29 cellular contexts compared by ENCODE assay signal in the genomic region with DNA sequence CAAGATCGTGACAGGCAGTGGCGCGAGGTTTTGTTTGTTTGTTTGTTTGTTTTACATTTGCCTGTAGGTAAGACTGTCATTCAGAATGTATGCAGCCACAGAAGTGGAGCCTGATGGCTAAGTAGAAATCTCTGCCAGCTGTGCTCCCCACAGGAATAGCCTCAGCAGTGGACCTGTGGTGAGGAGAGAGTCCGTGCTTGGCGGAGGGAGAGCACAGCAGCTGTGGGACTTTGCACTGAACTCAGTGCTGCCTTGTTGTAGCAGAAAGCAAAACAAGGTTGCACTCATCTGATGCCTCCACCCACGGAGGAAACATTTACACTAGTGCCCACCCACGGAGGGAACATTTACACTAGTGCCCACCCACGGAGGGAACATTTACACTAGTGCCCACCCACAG. TPM values are rescaled to one million over a fixed set of nuclear protein-coding genes. Genes with fewer than 3 reads are reported as not detected.
DNase-seq lines count a peak whose midpoint lies in the region; ATAC-seq, FAIRE-seq and TF ChIP-seq lines count a peak whose summit lies in the region.
"Had no signal": no experiment of that assay in that cellular context is flagged by ENCODE, and none has a peak within 500 bp of the region (broad histone marks: within the 10 kb centered on the region; RNA-seq: fewer than 3 reads in every experiment).

No MANE protein-coding gene starts in this region.

- H3K18ac ChIP-seq in neuronal stem cell (ENCODE audit: low read length) = no peak overlapping the region

- H2AFZ ChIP-seq in smooth muscle cell (ENCODE audit: low read depth) (no peak overlapping the region), neuronal stem cell (ENCODE audit: low read length) (no peak overlapping the region)

- H3K4me1 Mint-ChIP-seq in HFFc6 (ENCODE audit: low read depth) = peaks cover 39% of the 10 kb centered on the region
- peaks cover 56% of the 10 kb centered on the region for H3K4me1 Mint-ChIP-seq in endodermal cell

- POLR2A ChIA-PET in RWPE1 (lab: Yijun Ruan, JAX; ENCODE audit: low non-redundant PET) = no interaction called here

- H2BK120ac ChIP-seq in neuronal stem cell (ENCODE audit: low read depth, low read length) = no peak overlapping the region

- no peak overlapping the region for H2BK15ac ChIP-seq in neuronal stem cell (ENCODE audit: low read length)

- no peak overlapping the region for H2AK5ac ChIP-seq in neuronal stem cell (ENCODE audit: low read depth, low read length)

- H3K9me3 ChIP-seq in endodermal cell (ENCODE audit: control insufficient read depth, low read length) (no peaks in the 10 kb centered on the region), smooth muscle cell (replicated peaks; ENCODE audit: low read depth) (no peaks in the 10 kb centered on the region), neuronal stem cell (replicated peaks in 1 of 2; ENCODE audit: control insufficient read depth in 2 of 2, insufficient read depth in 1 of 2, low read depth in 1 of 2, low read length in 2 of 2) (no peaks in the 10 kb centered on the region)
- H3K9me3 ChIP-seq: gastroesophageal sphincter, left ventricle myocardium inferior, spleen, testis had no signal

- H3K79me1 ChIP-seq in neuronal stem cell (ENCODE audit: low read depth, low read length) = no peaks in the 10 kb centered on the region

- H3K79me2 ChIP-seq in smooth muscle cell (ENCODE audit: low read depth) = no peaks in the 10 kb centered on the region

- H4K20me1 ChIP-seq in smooth muscle cell (ENCODE audit: low read depth) = no peaks in the 10 kb centered on the region

- no peaks in the 10 kb centered on the region for H3F3A ChIP-seq in smooth muscle cell (ENCODE audit: low read depth)

- CTCF ChIA-PET in RWPE1 (lab: Yijun Ruan, JAX) = interaction anchor here (1.1 kb wide), 1 partner anchor 463 kb away, joined by 3 read pairs; no protein-coding TSS in a partner anchor

- H3K4me2 ChIP-seq in smooth muscle cell (peak overlapping the region; percentile 33), neuronal stem cell (ENCODE audit: insufficient read depth, low read length, poor library complexity, severe bottlenecking) (no peak overlapping the region)

- no peak overlapping the region for H3K23ac ChIP-seq in neuronal stem cell (ENCODE audit: low read depth, low read length, poor library complexity)

- no peak overlapping the region for H3K4me3 ChIP-seq in endodermal cell (ENCODE audit: low read length)
- no peak overlapping the region for H3K4me3 ChIP-seq in smooth muscle cell
- no peak overlapping the region for H3K4me3 ChIP-seq in neuronal stem cell (ENCODE audit: low read length in 2 of 2)
- H3K4me3 ChIP-seq: coronary artery, gastroesophageal sphincter, left ventricle myocardium inferior, spleen, testis had no signal

- no peak overlapping the region for H2BK5ac ChIP-seq in neuronal stem cell (ENCODE audit: low read length)

- H3K27me3 Mint-ChIP-seq in HFFc6 (ENCODE audit: insufficient read depth) (peaks cover 5% of the 10 kb centered on the region), endodermal cell (ENCODE audit: insufficient read depth) (no peaks in the 10 kb centered on the region)

- TF ChIP-seq CTCF in HFFc6 (IDR thresholded peaks at IDR 0.05) (no peak), RWPE1 (conservative IDR thresholded peaks at IDR 0.05; ENCODE audit: low read depth) (no peak), endodermal cell (conservative IDR thresholded peaks at IDR 0.05) (no peak), smooth muscle cell (IDR thresholded peaks at IDR 0.05; ENCODE audit: borderline replicate concordance, insufficient read depth, poor library complexity, severe bottlenecking) (no peak)

- peak overlapping the region; percentile 31; the same call in 1 of the 2 replicates for H3K4me3 Mint-ChIP-seq in HFFc6
- no peak overlapping the region for H3K4me3 Mint-ChIP-seq in endodermal cell
- H3K4me3 Mint-ChIP-seq: activated CD8-positive, alpha-beta T cell treated with anti-CD3 and anti-CD28 coated beads, Interleukin-2, amount 10 ng/mL, durations not matched to agents 7 days and 5 days; activated naive CD4-positive, alpha-beta T cell treated with anti-CD3 and anti-CD28 coated beads for 36 hours; effector memory CD8-positive, alpha-beta T cell; mesothelial cell of epicardium; natural killer cell; stimulated activated effector memory CD8-positive, alpha-beta T cell treated with anti-CD3 and anti-CD28 coated beads, Interleukin-12 subunit alpha, Interleukin-12 subunit beta, amount 100 ng/mL, for 72 hours had no signal

- DNase-seq in HFFc6 (no peak), RWPE1 (ENCODE audit: low spot score) (no peak), endodermal cell (no peak), smooth muscle cell (lab: John Stamatoyannopoulos, UW; ENCODE audit: unreplicated experiment) (no peak), GM19239 (ENCODE audit: insufficient read length, low spot score) (no peak), neuronal stem cell (ENCODE audit: low spot score) (no peak)
- DNase-seq: activated CD8-positive, alpha-beta T cell treated with anti-CD3 and anti-CD28 coated beads, Interleukin-2, amount 10 ng/mL, durations not matched to agents 7 days and 5 days; activated naive CD4-positive, alpha-beta T cell treated with anti-CD3 and anti-CD28 coated beads for 36 hours; activated T-cell treated with anti-CD3 and anti-CD28 coated beads for 4 hours; amniotic stem cell; CD4-positive, CD25-positive, alpha-beta regulatory T cell; effector memory CD8-positive, alpha-beta T cell; hypothalamus; KG1; left ventricle myocardium inferior; natural killer cell; NCI-H187 treated with DMSO at 0.1 percent for 48 hours; NCI-H2227 treated with DMSO at 0.1 percent for 48 hours; NCI-H69; SHP77 treated with DMSO at 0.1 percent for 48 hours; spleen; stimulated activated CD4-positive, alpha-beta T cell treated with anti-CD3 and anti-CD28 coated beads, Interleukin-2, amount 100 ng/mL, for 48 hours; testis had no signal

- H3K14ac ChIP-seq in neuronal stem cell (ENCODE audit: low read length) = no peak overlapping the region

- H4K91ac ChIP-seq in neuronal stem cell (ENCODE audit: low read depth, low read length, poor library complexity) = no peak overlapping the region

- no peak for ATAC-seq in GM19023 (IDR thresholded peaks at IDR 0.05; ENCODE audit: unreplicated experiment)
- ATAC-seq: activated CD4-positive, CD25-positive, alpha-beta regulatory T cell treated with anti-CD3 and anti-CD28 coated beads, Interleukin-2, amount 50 U/mL, for 24 hours; activated CD8-positive, alpha-beta T cell treated with anti-CD3 and anti-CD28 coated beads, Interleukin-2, amount 10 ng/mL, durations not matched to agents 7 days and 5 days; effector memory CD8-positive, alpha-beta T cell; gastroesophageal sphincter; natural killer cell; stimulated activated effector memory CD8-positive, alpha-beta T cell treated with anti-CD3 and anti-CD28 coated beads, Interleukin-12 subunit alpha, Interleukin-12 subunit beta, amount 100 ng/mL, for 72 hours had no signal

- no peak overlapping the region for H4K8ac ChIP-seq in neuronal stem cell (ENCODE audit: low read depth, low read length)

- no peak overlapping the region for H3K27ac Mint-ChIP-seq in HFFc6
- peak overlapping the region; percentile 26 for H3K27ac Mint-ChIP-seq in endodermal cell
- H3K27ac Mint-ChIP-seq: activated CD8-positive, alpha-beta T cell treated with anti-CD3 and anti-CD28 coated beads, Interleukin-2, amount 10 ng/mL, durations not matched to agents 7 days and 5 days; activated naive CD4-positive, alpha-beta T cell treated with anti-CD3 and anti-CD28 coated beads for 36 hours; CD4-positive, CD25-positive, alpha-beta regulatory T cell; mesothelial cell of epicardium; stimulated activated effector memory CD8-positive, alpha-beta T cell treated with anti-CD3 and anti-CD28 coated beads, Interleukin-12 subunit alpha, Interleukin-12 subunit beta, amount 100 ng/mL, for 72 hours had no signal

- no peak overlapping the region for H2BK12ac ChIP-seq in neuronal stem cell (ENCODE audit: low read length)

- H3K36me3 Mint-ChIP-seq in HFFc6 (ENCODE audit: low read depth) (no peaks in the 10 kb centered on the region), endodermal cell (ENCODE audit: low read depth) (no peaks in the 10 kb centered on the region)
- H3K36me3 Mint-ChIP-seq: mesothelial cell of epicardium, natural killer cell had no signal

- H3K27ac ChIP-seq in RWPE1 = peak overlapping the region; percentile 45; the same call in 1 of the 2 replicates
- H3K27ac ChIP-seq in endodermal cell (ENCODE audit: low read depth, low read length) = no peak overlapping the region
- H3K27ac ChIP-seq in smooth muscle cell (ENCODE audit: low read depth) = peak overlapping the region; percentile 90
- no peak overlapping the region for H3K27ac ChIP-seq in neuronal stem cell (replicated peaks; ENCODE audit: low read length)
- H3K27ac ChIP-seq: coronary artery, gastroesophageal sphincter, left ventricle myocardium inferior, spleen, testis had no signal

- H3K4me1 ChIP-seq in endodermal cell (ENCODE audit: control insufficient read depth, insufficient read depth, low read length) = peaks cover 30% of the 10 kb centered on the region
- H3K4me1 ChIP-seq in smooth muscle cell (ENCODE audit: low read depth) = peaks cover 8% of the 10 kb centered on the region
- H3K4me1 ChIP-seq in neuronal stem cell (ENCODE audit: control insufficient read depth in 2 of 2, insufficient read depth in 1 of 2, low read depth in 1 of 2, low read length in 2 of 2) = peaks cover 0 to 2% of the 10 kb centered on the region in 2 donors

- 81 to 84% methylated on average over 6 to 8 of the region's 8 CpGs for WGBS in endodermal cell (ENCODE audit: insufficient coverage in 1 of 2, insufficient read length in 1 of 2), 2 experiments
- 79% methylated on average over 8 of the region's 8 CpGs for WGBS in smooth muscle cell (ENCODE audit: low lambda C conversion rate)
- WGBS in neuronal stem cell (ENCODE audit: extremely low coverage in 2 of 2, insufficient read length in 2 of 2, insufficient replicate concordance in 1 of 2), 2 donors = no CpG with 5 or more reads among the region's 8 CpGs

- no peaks in the 10 kb centered on the region for H3K9me3 Mint-ChIP-seq in HFFc6
- H3K9me3 Mint-ChIP-seq in endodermal cell = peaks cover 5% of the 10 kb centered on the region
- H3K9me3 Mint-ChIP-seq: activated naive CD4-positive, alpha-beta T cell treated with anti-CD3 and anti-CD28 coated beads for 36 hours; effector memory CD8-positive, alpha-beta T cell; mesothelial cell of epicardium; natural killer cell; stimulated activated effector memory CD8-positive, alpha-beta T cell treated with anti-CD3 and anti-CD28 coated beads, Interleukin-12 subunit alpha, Interleukin-12 subunit beta, amount 100 ng/mL, for 72 hours had no signal

- FAIRE-seq in GM19239 (lab: Jason Lieb, UNC) = no peak

- H3K4ac ChIP-seq in neuronal stem cell (ENCODE audit: low read length) = no peak overlapping the region

- H3K9ac ChIP-seq in endodermal cell (ENCODE audit: extremely low read depth, low read length, poor library complexity, severe bottlenecking) (no peak overlapping the region), smooth muscle cell (ENCODE audit: low read depth) (peak overlapping the region; percentile 52), neuronal stem cell (ENCODE audit: low read depth, low read length, poor library complexity) (no peak overlapping the region)

- H3K27me3 ChIP-seq in endodermal cell (ENCODE audit: control insufficient read depth, insufficient read depth, low read length, poor library complexity, severe bottlenecking) = no peaks in the 10 kb centered on the region
- H3K27me3 ChIP-seq in smooth muscle cell (ENCODE audit: low read depth) = no peaks in the 10 kb centered on the region
- no peaks in the 10 kb centered on the region for H3K27me3 ChIP-seq in neuronal stem cell (ENCODE audit: control insufficient read depth in 3 of 3, insufficient read depth in 3 of 3, low read depth in 1 of 3, low read length in 3 of 3)
- H3K27me3 ChIP-seq: gastroesophageal sphincter, testis had no signal

- H3K36me3 ChIP-seq in endodermal cell (ENCODE audit: control insufficient read depth, insufficient read depth, low read length) (no peaks in the 10 kb centered on the region), smooth muscle cell (ENCODE audit: low read depth) (no peaks in the 10 kb centered on the region), neuronal stem cell (replicated peaks in 1 of 2; ENCODE audit: control insufficient read depth in 2 of 2, insufficient read depth in 2 of 2, low read length in 2 of 2) (peaks cover 0 to 6% of the 10 kb centered on the region in 2 donors)
- H3K36me3 ChIP-seq: left ventricle myocardium inferior had no signal

RNA-seq across cellular contexts. Expression of a gene that starts 4.4 kb away (rescaled TPM):
- total RNA-seq in HFFc6 (2021; fragmentation: NEBNext Ultra II Directional; extraction: Animal tissue kit (Norgen Biotek cat#: 25700)) = 1 to 10 TPM; 1.3 to 2.5 (median 2.0) TPM
- 1 to 10 TPM; 7.3 to 9.1 TPM for total RNA-seq in endodermal cell
- 3.7 TPM for polyA plus RNA-seq in endodermal cell (2013, experiment 1 of 2)
- 4.8 TPM for polyA plus RNA-seq in endodermal cell (2013, experiment 2 of 2)
- 4.3 and 6.1 TPM in 2 replicates for total RNA-seq in smooth muscle cell
- polyA plus RNA-seq in smooth muscle cell = 0.53 and 0.98 TPM in 2 replicates
- polyA plus RNA-seq in neuronal stem cell (2013, experiment 1 of 2) = 2.0 TPM
- polyA plus RNA-seq in neuronal stem cell (2013, experiment 2 of 2) = 2.7 TPM

Comparison
In these comparisons a context has a peak if more than half of its experiments do, and no peak if none do; other contexts are left out.
1. H3K27ac ChIP-seq: peak in RWPE1 (single experiment) and smooth muscle cell (single experiment); none in endodermal cell (single experiment) and neuronal stem cell (single experiment).